ENCODE assay signal across 1 cellular context in the genomic region with DNA sequence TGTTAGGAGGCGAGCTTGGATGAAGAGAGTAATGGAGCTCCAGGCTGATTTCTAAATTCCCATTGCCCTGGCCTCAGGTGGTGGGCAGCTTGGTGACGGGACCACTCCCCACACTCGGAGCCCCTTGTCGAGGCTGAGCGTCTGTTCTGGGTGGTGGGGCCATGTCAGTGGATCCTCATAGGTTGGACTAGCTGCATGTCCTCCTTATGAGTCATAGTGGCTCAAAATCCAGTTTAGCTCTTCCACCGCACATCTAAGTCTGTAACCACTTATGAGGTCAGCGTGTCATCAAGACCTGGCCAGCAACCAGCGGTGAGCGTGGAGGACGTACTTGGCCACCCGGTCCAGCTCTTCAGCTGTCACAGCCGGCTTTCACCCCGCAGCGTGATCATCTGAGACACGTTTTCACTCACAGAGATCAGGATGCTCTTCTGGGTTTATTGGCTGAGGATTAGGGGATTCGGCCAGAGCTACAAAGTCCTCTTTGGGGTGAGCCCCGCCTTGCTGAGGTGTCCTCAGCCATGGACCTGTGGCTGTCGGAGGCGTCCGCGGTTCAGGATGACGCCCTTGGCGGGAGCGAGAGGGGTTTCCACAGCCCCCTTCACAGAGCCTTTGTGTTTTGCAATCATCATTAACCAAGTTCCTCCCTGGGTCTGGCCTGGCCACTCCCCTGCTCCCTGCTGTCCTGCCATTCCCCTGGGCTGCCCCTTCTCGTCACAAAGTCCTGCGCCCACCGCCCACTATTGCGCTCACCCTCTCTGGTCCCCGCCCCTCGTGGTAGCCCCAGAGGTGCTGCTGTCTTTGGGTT.
TF ChIP-seq lines count a peak whose summit lies in the region.

No MANE protein-coding gene starts in this region.

TF ChIP-seq in IMR-90, 13 proteins besides CTCF, POLR2A, EP300 and RAD21 (continued from another document):
- TF ChIP-seq MAFK (IDR thresholded peaks at IDR 0.05; ENCODE audit: low read depth, low read length) (no peak), BHLHE40 (IDR thresholded peaks at IDR 0.05; ENCODE audit: low read depth, low read length) (peak; percentile 71), RFX5 (IDR thresholded peaks at IDR 0.05; ENCODE audit: low read depth, low read length) (no peak), FOS (IDR thresholded peaks at IDR 0.05; ENCODE audit: low read depth, low read length) (peak; percentile 88), NFE2L2 (IDR thresholded peaks at IDR 0.05; ENCODE audit: low read depth, low read length) (no peak), RCOR1 (IDR thresholded peaks at IDR 0.05; ENCODE audit: insufficient replicate concordance, low read length) (peak; percentile 15), SMC3 (IDR thresholded peaks at IDR 0.05; ENCODE audit: low read depth, low read length) (no peak)
